Comparison of ENCODE assay signal across 1 cellular context in the genomic region with DNA sequence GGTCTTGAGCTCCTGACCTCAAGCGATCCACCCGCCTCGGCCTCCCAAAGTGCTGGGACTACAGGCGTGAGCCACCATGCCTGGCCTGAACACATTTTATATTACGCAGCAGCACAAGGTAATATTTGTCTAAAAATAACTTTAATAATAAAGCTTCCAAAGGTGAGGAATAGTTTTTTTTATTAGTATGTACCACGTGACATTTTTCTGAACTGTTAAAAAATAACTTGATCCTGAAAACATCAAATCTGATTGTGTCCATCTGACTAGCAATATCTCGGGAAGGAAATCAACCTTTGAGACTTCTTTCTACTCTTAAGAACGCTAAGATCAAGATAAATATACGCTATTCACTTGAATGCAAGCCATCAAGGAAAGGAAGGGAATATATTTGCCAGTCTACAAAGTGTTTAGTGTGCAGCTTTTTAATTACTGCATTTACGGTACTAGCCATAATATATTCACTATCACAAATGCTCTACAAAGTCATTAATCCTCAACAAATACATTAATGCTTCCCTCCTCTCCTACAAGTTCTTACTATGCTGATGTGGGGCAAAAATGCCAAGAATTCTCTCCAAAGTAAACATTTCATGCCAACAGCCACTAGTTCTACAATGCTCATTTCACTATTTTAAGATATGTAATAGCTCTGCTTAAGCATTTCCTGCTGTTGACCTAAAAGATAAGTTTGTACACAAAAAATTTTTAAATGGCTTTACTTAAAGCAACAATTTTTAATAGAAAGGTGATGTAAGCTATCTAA.
TF ChIP-seq lines count a peak whose summit lies in the region.

No MANE protein-coding gene starts in this region.

TF ChIP-seq in H1, 55 proteins besides CTCF, POLR2A, EP300 and RAD21:
- no peak for TF ChIP-seq CBX5 (IDR thresholded peaks at IDR 0.05; ENCODE audit: low read depth, low read length)
- TF ChIP-seq, protein P1, sequence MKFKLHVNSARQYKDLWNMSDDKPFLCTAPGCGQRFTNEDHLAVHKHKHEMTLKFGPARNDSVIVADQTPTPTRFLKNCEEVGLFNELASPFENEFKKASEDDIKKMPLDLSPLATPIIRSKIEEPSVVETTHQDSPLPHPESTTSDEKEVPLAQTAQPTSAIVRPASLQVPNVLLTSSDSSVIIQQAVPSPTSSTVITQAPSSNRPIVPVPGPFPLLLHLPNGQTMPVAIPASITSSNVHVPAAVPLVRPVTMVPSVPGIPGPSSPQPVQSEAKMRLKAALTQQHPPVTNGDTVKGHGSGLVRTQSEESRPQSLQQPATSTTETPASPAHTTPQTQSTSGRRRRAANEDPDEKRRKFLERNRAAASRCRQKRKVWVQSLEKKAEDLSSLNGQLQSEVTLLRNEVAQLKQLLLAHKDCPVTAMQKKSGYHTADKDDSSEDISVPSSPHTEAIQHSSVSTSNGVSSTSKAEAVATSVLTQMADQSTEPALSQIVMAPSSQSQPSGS (IDR thresholded peaks at IDR 0.05; ENCODE audit: low read length): no peak
- peak; percentile 42; the same call in 1 of the 2 replicates for TF ChIP-seq TEAD4 (IDR thresholded peaks at IDR 0.05; ENCODE audit: low read depth, low read length)
- TF ChIP-seq RBBP5 (IDR thresholded peaks at IDR 0.05; ENCODE audit: borderline replicate concordance, low read depth, low read length): no peak
- TF ChIP-seq RNF2 (IDR thresholded peaks at IDR 0.05; ENCODE audit: borderline replicate concordance, low read depth, low read length, missing control alignments, poor library complexity, severe bottlenecking): no peak
